ENCODE assay signal across 8 cellular contexts in genomic region chr5:15003511-15003920, GRCh38.
DNase-seq lines count a peak whose midpoint lies in the region; ATAC-seq and TF ChIP-seq lines count a peak whose summit lies in the region.

No MANE protein-coding gene starts in this region.

- H3K36me3 ChIP-seq in endodermal cell (ENCODE audit: control insufficient read depth, insufficient read depth, low read length), result no peaks in the 10 kb centered on the region

- H3K27me3 Mint-ChIP-seq in activated CD8-positive, alpha-beta T cell treated with anti-CD3 and anti-CD28 coated beads, Interleukin-2, amount 10 ng/mL, durations not matched to agents 7 days and 5 days (ENCODE audit: low read depth), result peaks cover 37% of the 10 kb centered on the region
- H3K27me3 Mint-ChIP-seq in endodermal cell (ENCODE audit: insufficient read depth), result peaks cover 13% of the 10 kb centered on the region

- H3K36me3 Mint-ChIP-seq in activated CD8-positive, alpha-beta T cell treated with anti-CD3 and anti-CD28 coated beads, Interleukin-2, amount 10 ng/mL, durations not matched to agents 7 days and 5 days (ENCODE audit: low read depth), result no peaks in the 10 kb centered on the region
- no peaks in the 10 kb centered on the region for H3K36me3 Mint-ChIP-seq in endodermal cell (ENCODE audit: low read depth)

- POLR2A ChIA-PET in activated CD8-positive, alpha-beta T cell treated with anti-CD3 and anti-CD28 coated beads, Interleukin-2, amount 10 ng/mL, durations not matched to agents 7 days and 5 days (lab: Charles Lee), result interaction anchor here (0.6 to 1.5 kb wide), 2 partner anchors 11 to 195 kb away, joined by 3 to 7 read pairs; no protein-coding TSS in a partner anchor

- peaks cover 5% of the 10 kb centered on the region for H3K9me3 ChIP-seq in endodermal cell (ENCODE audit: control insufficient read depth, low read length)

- no peaks in the 10 kb centered on the region for H3K27me3 ChIP-seq in endodermal cell (ENCODE audit: control insufficient read depth, insufficient read depth, low read length, poor library complexity, severe bottlenecking)

- peaks cover 3% of the 10 kb centered on the region for H3K9me3 Mint-ChIP-seq in activated CD8-positive, alpha-beta T cell treated with anti-CD3 and anti-CD28 coated beads, Interleukin-2, amount 10 ng/mL, durations not matched to agents 7 days and 5 days (ENCODE audit: insufficient read depth)
- peaks cover 2% of the 10 kb centered on the region for H3K9me3 Mint-ChIP-seq in endodermal cell

- WGBS in endodermal cell (ENCODE audit: insufficient coverage in 1 of 2, insufficient read length in 1 of 2), 2 experiments, result 55 to 92% methylated on average over 2 to 4 of the region's 4 CpGs

- H3K4me1 ChIP-seq in endodermal cell (ENCODE audit: control insufficient read depth, insufficient read depth, low read length), result no peaks in the 10 kb centered on the region

- CTCF ChIA-PET in activated CD8-positive, alpha-beta T cell treated with anti-CD3 and anti-CD28 coated beads, Interleukin-2, amount 10 ng/mL, durations not matched to agents 7 days and 5 days (lab: Charles Lee), result interaction anchor here (0.6 to 5.7 kb wide), 47 partner anchors 9 to 652 kb away, joined by 3 to 72 read pairs (median 4); no protein-coding TSS in a partner anchor

- H3K4me3 Mint-ChIP-seq in activated CD8-positive, alpha-beta T cell treated with anti-CD3 and anti-CD28 coated beads, Interleukin-2, amount 10 ng/mL, durations not matched to agents 7 days and 5 days, result no peak overlapping the region
- no peak overlapping the region for H3K4me3 Mint-ChIP-seq in endodermal cell

- H3K4me1 Mint-ChIP-seq in activated CD8-positive, alpha-beta T cell treated with anti-CD3 and anti-CD28 coated beads, Interleukin-2, amount 10 ng/mL, durations not matched to agents 7 days and 5 days (ENCODE audit: low read depth), result peaks cover 16% of the 10 kb centered on the region
- no peaks in the 10 kb centered on the region for H3K4me1 Mint-ChIP-seq in endodermal cell

- peak; percentile 45 for DNase-seq in DMS114 treated with DMSO at 0.1 percent for 48 hours (lab: John Stamatoyannopoulos, UW; ENCODE audit: unreplicated experiment)
- peak; percentile 89 for DNase-seq in HT1080 (ENCODE audit: low read depth)
- peak; percentile 34 for DNase-seq in NCI-H82 treated with DMSO at 0.1 percent for 48 hours (lab: John Stamatoyannopoulos, UW; ENCODE audit: unreplicated experiment)
- peak; percentile 71 for DNase-seq in activated CD8-positive, alpha-beta T cell treated with anti-CD3 and anti-CD28 coated beads, Interleukin-2, amount 10 ng/mL, durations not matched to agents 7 days and 5 days
- DNase-seq in endodermal cell, result peak; percentile 77
- peak; percentile 77 for DNase-seq in midbrain (lab: John Stamatoyannopoulos, UW)
- DNase-seq in stimulated activated naive CD4-positive, alpha-beta T cell (lab: John Stamatoyannopoulos, UW), result peak; percentile 9 to 73 (median 48)

- ATAC-seq in GM21447 (IDR thresholded peaks at IDR 0.05; ENCODE audit: unreplicated experiment), result peak; percentile 93
- ATAC-seq in activated CD8-positive, alpha-beta T cell treated with anti-CD3 and anti-CD28 coated beads, Interleukin-2, amount 10 ng/mL, durations not matched to agents 7 days and 5 days, result peak; percentile 95

- H3K4me3 ChIP-seq in endodermal cell (ENCODE audit: low read length), result no peak overlapping the region

- peak; percentile 90 for TF ChIP-seq CTCF in endodermal cell (conservative IDR thresholded peaks at IDR 0.05)

- H3K27ac Mint-ChIP-seq in activated CD8-positive, alpha-beta T cell treated with anti-CD3 and anti-CD28 coated beads, Interleukin-2, amount 10 ng/mL, durations not matched to agents 7 days and 5 days, result no peak overlapping the region
- no peak overlapping the region for H3K27ac Mint-ChIP-seq in endodermal cell

- H3K27ac ChIP-seq in endodermal cell (ENCODE audit: low read depth, low read length), result no peak overlapping the region

- H3K9ac ChIP-seq in endodermal cell (ENCODE audit: extremely low read depth, low read length, poor library complexity, severe bottlenecking), result no peak overlapping the region

Comparison
In these comparisons a context has a peak if more than half of its experiments do, and no peak if none do; other contexts are left out.
1. DNase-seq: peak in every context shown above with its lines; median percentile 89 in HT1080; 77 in endodermal cell; 77 in midbrain; 71 in activated CD8-positive, alpha-beta T cell treated with anti-CD3 and anti-CD28 coated beads, Interleukin-2, amount 10 ng/mL, durations not matched to agents 7 days and 5 days; 48 in stimulated activated naive CD4-positive, alpha-beta T cell; 45 in DMS114 treated with DMSO at 0.1 percent for 48 hours; 34 in NCI-H82 treated with DMSO at 0.1 percent for 48 hours.